1 cellular context compared by ENCODE assay signal in genomic region chr7:120064565-120064964, GRCh38.
TF ChIP-seq lines count a peak whose summit lies in the region.

No MANE protein-coding gene starts in this region.

TF ChIP-seq in GM12878, 131 proteins besides CTCF, POLR2A, EP300 and RAD21 (continued from another document and continues in another):
- TF ChIP-seq RELB (IDR thresholded peaks at IDR 0.05; ENCODE audit: low read depth) = no peak; the same call in 1 of the 2 replicates
- peak; percentile 75 for TF ChIP-seq MEF2B (IDR thresholded peaks at IDR 0.05; ENCODE audit: partially characterized antibody, poor library complexity, severe bottlenecking)
- no peak for TF ChIP-seq ZBTB33 (IDR thresholded peaks at IDR 0.05)
- TF ChIP-seq FOXM1 (IDR thresholded peaks at IDR 0.05; ENCODE audit: low read depth, low read length) = no peak
- no peak for TF ChIP-seq MAX (IDR thresholded peaks at IDR 0.05; ENCODE audit: low read depth, low read length)
- TF ChIP-seq BRCA1 (IDR thresholded peaks at IDR 0.05; ENCODE audit: low read depth, low read length) = no peak
- TF ChIP-seq BMI1 (IDR thresholded peaks at IDR 0.05; ENCODE audit: borderline replicate concordance) = no peak
- no peak for TF ChIP-seq BCLAF1 (IDR thresholded peaks at IDR 0.05)
- TF ChIP-seq SMARCA5 (IDR thresholded peaks at IDR 0.05) = no peak
- no peak for TF ChIP-seq E2F8 (IDR thresholded peaks at IDR 0.05; ENCODE audit: low read depth, partially characterized antibody)
- 0 out of 2 replicates have a peak, but pooled peaks have one; percentile 19 for TF ChIP-seq ATF7 (IDR thresholded peaks at IDR 0.05; ENCODE audit: low read depth)
- no peak for TF ChIP-seq DPF2 (IDR thresholded peaks at IDR 0.05)
- no peak for TF ChIP-seq MYB (IDR thresholded peaks at IDR 0.05; ENCODE audit: borderline replicate concordance, low read depth, low read length)
- TF ChIP-seq ZSCAN29 (IDR thresholded peaks at IDR 0.05) = no peak
- peak; percentile 66; the same call in 1 of the 2 replicates for TF ChIP-seq MEF2A (IDR thresholded peaks at IDR 0.05; ENCODE audit: insufficient read depth, low read depth, low read length)
- no peak for TF ChIP-seq TBL1XR1 (IDR thresholded peaks at IDR 0.05; ENCODE audit: low read depth, low read length)
- no peak for TF ChIP-seq HCFC1 (IDR thresholded peaks at IDR 0.05; ENCODE audit: low read length)
- no peak for TF ChIP-seq POU2F2 (IDR thresholded peaks at IDR 0.05; ENCODE audit: borderline replicate concordance, low read depth, low read length)
- no peak for TF ChIP-seq CUX1 (IDR thresholded peaks at IDR 0.05; ENCODE audit: insufficient replicate concordance, low read depth, low read length)
- TF ChIP-seq ZNF217 (IDR thresholded peaks at IDR 0.05) = no peak
- TF ChIP-seq SKIL (IDR thresholded peaks at IDR 0.05; ENCODE audit: low read depth, poor library complexity, severe bottlenecking) = no peak
- TF ChIP-seq NRF1 (conservative IDR thresholded peaks at IDR 0.05; ENCODE audit: low read depth, low read length) = no peak
- TF ChIP-seq TCF7 (IDR thresholded peaks at IDR 0.05; ENCODE audit: borderline replicate concordance) = no peak
- TF ChIP-seq SP1 (IDR thresholded peaks at IDR 0.05; ENCODE audit: low read depth, low read length) = no peak
- no peak for TF ChIP-seq ZBTB4 (CRISPR knock-in tag; IDR thresholded peaks at IDR 0.05)
- no peak for TF ChIP-seq KLF5 (IDR thresholded peaks at IDR 0.05; ENCODE audit: partially characterized antibody)
- TF ChIP-seq USF1 (IDR thresholded peaks at IDR 0.05; ENCODE audit: borderline replicate concordance, extremely low read length, insufficient read depth, low read depth, low read length) = no peak
- TF ChIP-seq SIX5 (IDR thresholded peaks at IDR 0.05; ENCODE audit: low read depth, low read length, severe bottlenecking) = no peak
- TF ChIP-seq POLR2AphosphoS5 (IDR thresholded peaks at IDR 0.05; ENCODE audit: low read length) = no peak
- TF ChIP-seq NR2C1 (IDR thresholded peaks at IDR 0.05) = no peak
- no peak for TF ChIP-seq SIN3A (IDR thresholded peaks at IDR 0.05; ENCODE audit: low read depth, low read length)
- no peak for TF ChIP-seq NFIC (IDR thresholded peaks at IDR 0.05; ENCODE audit: low read depth, low read length)
- no peak for TF ChIP-seq SUZ12 (IDR thresholded peaks at IDR 0.05; ENCODE audit: unreplicated experiment)
- TF ChIP-seq EGR1 (IDR thresholded peaks at IDR 0.05; ENCODE audit: borderline replicate concordance in 1 of 2, low read depth in 2 of 2, low read length in 2 of 2) = no peak
- peak; percentile 73 for TF ChIP-seq MTA2 (IDR thresholded peaks at IDR 0.05; ENCODE audit: low read depth)
- no peak for TF ChIP-seq TARDBP (IDR thresholded peaks at IDR 0.05; ENCODE audit: borderline replicate concordance)
- TF ChIP-seq CEBPB (IDR thresholded peaks at IDR 0.05; ENCODE audit: borderline replicate concordance in 1 of 2, low read depth in 2 of 2, low read length in 2 of 2) = no peak
